In the genomic region with DNA sequence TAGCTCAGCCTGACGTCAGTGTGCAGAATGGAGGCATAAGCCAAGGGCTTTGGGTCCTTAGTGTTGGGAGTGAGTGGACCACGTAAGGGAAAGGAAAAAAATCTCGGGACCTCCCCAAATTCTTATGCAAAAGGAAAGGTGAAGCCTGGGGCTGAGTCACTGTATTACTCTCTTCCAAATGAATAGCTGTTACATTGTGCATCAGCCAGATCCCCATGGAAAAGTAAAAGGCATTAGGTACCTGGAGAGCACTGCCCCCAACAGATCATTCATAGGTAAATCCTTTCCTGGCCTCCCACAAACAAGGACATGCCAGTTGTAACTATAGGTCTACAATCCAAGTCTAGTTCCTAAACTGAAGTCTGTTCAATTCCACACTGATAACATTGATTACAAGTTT, we compare ENCODE assay signal across 15 cellular contexts.
DNase-seq lines count a peak whose midpoint lies in the region; ATAC-seq and TF ChIP-seq lines count a peak whose summit lies in the region.
"Had no signal": no experiment of that assay in that cellular context is flagged by ENCODE, and none has a peak within 500 bp of the region (broad histone marks: within the 10 kb centered on the region; RNA-seq: fewer than 3 reads in every experiment).

No MANE protein-coding gene starts in this region.

- TF ChIP-seq EP300 in gastroesophageal sphincter (IDR thresholded peaks at IDR 0.05) = no peak

- no peaks in the 10 kb centered on the region for H3K27me3 ChIP-seq in Loucy (ENCODE audit: insufficient read depth, low read length, poor library complexity, severe bottlenecking)
- H3K27me3 ChIP-seq in right lobe of liver = no peaks in the 10 kb centered on the region
- no peaks in the 10 kb centered on the region for H3K27me3 ChIP-seq in gastroesophageal sphincter

- 48% methylated on average over 3 of the region's 3 CpGs for WGBS in right lobe of liver (ENCODE audit: insufficient coverage, low coverage, low lambda C conversion rate, missing lambda C conversion rate)
- WGBS in gastroesophageal sphincter (ENCODE audit: low coverage in 1 of 2), 2 donors = 39 to 60% methylated on average over 3 of the region's 3 CpGs

- H3K79me2 ChIP-seq in Loucy (ENCODE audit: insufficient read depth, low read length) = no peaks in the 10 kb centered on the region

- no peaks in the 10 kb centered on the region for H3K9me2 ChIP-seq in Loucy (replicated peaks; ENCODE audit: low read depth, low read length)

- H3K9me3 ChIP-seq in Loucy (ENCODE audit: insufficient read depth, low read depth, low read length) (no peaks in the 10 kb centered on the region), right lobe of liver (no peaks in the 10 kb centered on the region), gastroesophageal sphincter (no peaks in the 10 kb centered on the region)

- peak; percentile 38 to 72 (median 68) for ATAC-seq in right lobe of liver
- no peak for ATAC-seq in gastroesophageal sphincter
- ATAC-seq in HG03196 (IDR thresholded peaks at IDR 0.05; ENCODE audit: unreplicated experiment) = no peak
- ATAC-seq: naive thymus-derived CD4-positive, alpha-beta T cell; sciatic nerve had no signal

- H3K36me3 ChIP-seq in Loucy (ENCODE audit: insufficient read depth, low read length) (no peaks in the 10 kb centered on the region), right lobe of liver (no peaks in the 10 kb centered on the region), gastroesophageal sphincter (no peaks in the 10 kb centered on the region)

- H3K4me2 ChIP-seq in Loucy (ENCODE audit: low read depth, low read length, poor library complexity, severe bottlenecking) = no peak overlapping the region

- no peaks in the 10 kb centered on the region for H3F3A ChIP-seq in Loucy (ENCODE audit: low read depth)

- TF ChIP-seq CTCF in Loucy (conservative IDR thresholded peaks at IDR 0.05; ENCODE audit: low read length) = peak; percentile 38
- TF ChIP-seq CTCF in right lobe of liver (IDR thresholded peaks at IDR 0.05) = peak; percentile 20 to 41 (median 24)
- TF ChIP-seq CTCF in gastroesophageal sphincter (IDR thresholded peaks at IDR 0.05) = no peak

- TF ChIP-seq POLR2A in right lobe of liver (IDR thresholded peaks at IDR 0.05) = no peak
- TF ChIP-seq POLR2A in gastroesophageal sphincter (IDR thresholded peaks at IDR 0.05) = no peak

- no peak overlapping the region for H3K27ac ChIP-seq in epithelial cell of prostate
- no peak overlapping the region for H3K27ac ChIP-seq in right lobe of liver
- no peak overlapping the region for H3K27ac ChIP-seq in gastroesophageal sphincter
- H3K27ac ChIP-seq: SK-N-MC had no signal

- no peak overlapping the region for H2AFZ ChIP-seq in Loucy (ENCODE audit: low read length)

- intact Hi-C loops in right lobe of liver (cut with DNase I) = no loop called here

- H3K9ac ChIP-seq in Loucy (ENCODE audit: low read depth, low read length, poor library complexity, severe bottlenecking) = no peak overlapping the region

- DNase-seq in ELR (ENCODE audit: low read depth) = peak; percentile 3
- DNase-seq in epithelial cell of prostate (ENCODE audit: low read depth, low spot score) = peak; percentile 33
- DNase-seq in right lobe of liver = no peak
- no peak for DNase-seq in germinal center (ENCODE audit: low spot score)
- no peak for DNase-seq in UCSD-AML1 (lab: John Stamatoyannopoulos, UW; ENCODE audit: unreplicated experiment)
- DNase-seq: C1 segment of cervical spinal cord; GDM1; naive thymus-derived CD4-positive, alpha-beta T cell; NCI-H524; stimulated activated naive CD4-positive, alpha-beta T cell treated with Interleukin-2 at 50 U/mL for 16 hours had no signal

- H3K4me3 ChIP-seq in Loucy (ENCODE audit: low read length, poor library complexity, severe bottlenecking) (no peak overlapping the region), right lobe of liver (no peak overlapping the region), gastroesophageal sphincter (no peak overlapping the region)
- H3K4me3 ChIP-seq: SK-N-MC had no signal

- H4K20me1 ChIP-seq in Loucy (ENCODE audit: insufficient read depth, low read length, poor library complexity, severe bottlenecking) = no peaks in the 10 kb centered on the region

- H3K4me1 ChIP-seq in Loucy (ENCODE audit: insufficient read depth, low read length, poor library complexity, severe bottlenecking) (no peaks in the 10 kb centered on the region), right lobe of liver (no peaks in the 10 kb centered on the region), gastroesophageal sphincter (no peaks in the 10 kb centered on the region)

Comparison
In these comparisons a context has a peak if more than half of its experiments do, and no peak if none do; other contexts are left out.
1. DNase-seq: peak in ELR (single experiment) and epithelial cell of prostate (single experiment); none in right lobe of liver (0 of 3), germinal center (single experiment) and UCSD-AML1 (single experiment).
2. CTCF ChIP-seq: peak in Loucy (single experiment) and right lobe of liver (4 of 4); none in gastroesophageal sphincter (0 of 4).
3. ATAC-seq: peak in right lobe of liver (4 of 4); none in gastroesophageal sphincter (single experiment) and HG03196 (single experiment).